Comparison of ENCODE assay signal across 22 cellular contexts in the genomic region with DNA sequence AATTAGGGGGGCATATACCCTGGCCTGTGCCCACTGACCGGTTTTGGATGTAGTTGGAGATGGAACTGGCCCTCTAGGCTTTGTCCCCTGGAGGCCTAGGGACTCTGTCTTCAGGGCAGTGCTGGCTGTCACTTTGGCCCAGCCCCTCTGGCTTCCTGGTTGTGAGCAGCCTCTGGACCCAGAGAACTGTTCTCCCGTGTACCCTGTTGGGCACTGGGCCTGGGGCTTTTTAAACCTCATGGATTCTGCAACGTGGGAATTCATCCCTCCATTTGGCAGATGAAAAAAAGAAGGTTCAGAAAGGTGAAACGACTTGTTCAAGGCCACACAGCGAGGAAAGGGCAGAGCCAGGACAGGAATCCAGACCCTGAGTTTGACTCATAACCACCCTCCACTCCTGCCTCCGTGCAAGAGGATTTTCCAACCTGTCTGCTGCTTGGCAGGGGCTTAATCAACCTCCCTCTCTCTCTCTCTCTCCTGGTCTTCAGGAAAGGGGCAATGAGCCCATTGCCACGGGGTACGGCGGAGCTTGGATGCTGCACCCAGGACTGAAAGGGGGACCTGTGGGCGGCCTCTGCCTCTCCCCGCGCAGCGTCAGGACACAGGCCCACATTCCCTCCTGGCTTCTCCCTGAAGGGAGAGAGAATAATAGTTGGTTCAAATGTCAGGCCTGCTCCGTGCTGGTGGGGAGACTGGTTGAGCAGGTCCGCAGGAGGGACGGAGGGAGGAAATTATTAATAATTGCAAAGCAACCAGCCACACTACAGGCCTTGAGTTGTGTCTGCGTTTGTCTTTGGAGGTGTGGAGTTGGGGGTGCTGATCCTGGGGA. TPM values are rescaled to one million over a fixed set of nuclear protein-coding genes. Genes with fewer than 3 reads are reported as not detected.
A peak's percentile ranks its signal among the peaks of the same experiment; 100 is the strongest.
DNase-seq lines count a peak whose midpoint lies in the region; ATAC-seq, FAIRE-seq and TF ChIP-seq lines count a peak whose summit lies in the region.
"Had no signal": no experiment of that assay in that cellular context is flagged by ENCODE, and none has a peak within 500 bp of the region (broad histone marks: within the 10 kb centered on the region; RNA-seq: fewer than 3 reads in every experiment).

No MANE protein-coding gene starts in this region.

- H3K9me3 ChIP-seq in mesenchymal stem cell (ENCODE audit: control insufficient read depth, low read length): no peaks in the 10 kb centered on the region
- no peaks in the 10 kb centered on the region for H3K9me3 ChIP-seq in CD4-positive, alpha-beta T cell (ENCODE audit: control insufficient read depth, low read length)
- H3K9me3 ChIP-seq: upper lobe of left lung had no signal

- TF ChIP-seq CTCF in bronchial epithelial cell (IDR thresholded peaks at IDR 0.05; ENCODE audit: insufficient read depth, low read length, severe bottlenecking) (no peak), foreskin keratinocyte (conservative IDR thresholded peaks at IDR 0.05) (no peak)
- TF ChIP-seq CTCF in CD4-positive, alpha-beta T cell (IDR thresholded peaks at IDR 0.05): no peak

- H3K36me3 ChIP-seq in bronchial epithelial cell (ENCODE audit: control insufficient read depth, insufficient read depth, low read length) (no peaks in the 10 kb centered on the region), mesenchymal stem cell (ENCODE audit: control insufficient read depth in 1 of 2, insufficient read depth in 2 of 2, low read depth in 1 of 2, low read length in 2 of 2) (no peaks in the 10 kb centered on the region)
- H3K36me3 ChIP-seq: upper lobe of left lung had no signal

- POLR2A ChIA-PET in CD4-positive, alpha-beta T cell (lab: Charles Lee): no interaction called here

- H3K27ac ChIP-seq in mesenchymal stem cell (ENCODE audit: low read length, poor library complexity, severe bottlenecking): no peak overlapping the region
- H3K27ac ChIP-seq in foreskin keratinocyte: no peak overlapping the region
- no peak overlapping the region for H3K27ac ChIP-seq in CD4-positive, alpha-beta T cell (ENCODE audit: low read depth, low read length)
- H3K27ac ChIP-seq: parathyroid adenoma, upper lobe of left lung had no signal

- peak overlapping the region; percentile 2 to 34 for H3K4ac ChIP-seq in mesenchymal stem cell (ENCODE audit: low read depth in 1 of 2, low read length in 2 of 2)

- CTCF ChIA-PET in CD4-positive, alpha-beta T cell (lab: Charles Lee): no interaction called here

- no peak overlapping the region for H3K4me2 ChIP-seq in mesenchymal stem cell (ENCODE audit: low read length, poor library complexity, severe bottlenecking)

- H2AFZ ChIP-seq in mesenchymal stem cell (ENCODE audit: low read depth, low read length): no peak overlapping the region
- H2AFZ ChIP-seq: parathyroid adenoma had no signal

- H3K18ac ChIP-seq in mesenchymal stem cell (ENCODE audit: low read depth in 1 of 2, low read length in 2 of 2): peak overlapping the region; percentile 3 to 62

- H3K4me3 Mint-ChIP-seq in CD4-positive, alpha-beta T cell: no peak overlapping the region
- H3K4me3 Mint-ChIP-seq: activated CD8-positive, alpha-beta memory T cell treated with anti-CD3 and anti-CD28 coated beads, Interleukin-2, amount 10 ng/mL, durations not matched to agents 7 days and 5 days; CD14-positive monocyte; T-helper 1 cell treated with Interleukin-12 subunit alpha and Interleukin-12 subunit beta and Interleukin-4 antibody, amounts not matched to agents 30 μg/mL and 1 μg/mL, for 36 hours had no signal

- H3K9me3 Mint-ChIP-seq in CD4-positive, alpha-beta T cell: no peaks in the 10 kb centered on the region
- H3K9me3 Mint-ChIP-seq: CD14-positive monocyte; T-helper 1 cell treated with Interleukin-12 subunit alpha and Interleukin-12 subunit beta and Interleukin-4 antibody, amounts not matched to agents 30 μg/mL and 1 μg/mL, for 36 hours had no signal

- H3K27me3 Mint-ChIP-seq in CD4-positive, alpha-beta T cell: no peaks in the 10 kb centered on the region

- no peak for FAIRE-seq in bronchial epithelial cell (lab: Jason Lieb, UNC)

- no peak overlapping the region for H3K9ac ChIP-seq in mesenchymal stem cell (ENCODE audit: low read length)
- H3K9ac ChIP-seq: parathyroid adenoma had no signal

- H3K27me3 ChIP-seq in bronchial epithelial cell (ENCODE audit: control insufficient read depth, insufficient read depth, low read length) (no peaks in the 10 kb centered on the region), mesenchymal stem cell (ENCODE audit: control insufficient read depth in 1 of 2, insufficient read depth in 1 of 2, low read length in 2 of 2) (no peaks in the 10 kb centered on the region), foreskin keratinocyte (no peaks in the 10 kb centered on the region)
- H3K27me3 ChIP-seq in CD4-positive, alpha-beta T cell (ENCODE audit: control insufficient read depth, insufficient read depth, low read length): no peaks in the 10 kb centered on the region
- H3K27me3 ChIP-seq: upper lobe of left lung had no signal

- 88% methylated on average over 17 of the region's 17 CpGs for WGBS in mesenchymal stem cell

- DNase-seq in NCI-H748 (lab: John Stamatoyannopoulos, UW; ENCODE audit: unreplicated experiment) (peak; percentile 9), NCI-H748 treated with DMSO at 0.1 percent for 48 hours (lab: John Stamatoyannopoulos, UW) (no peak), bronchial epithelial cell (ENCODE audit: low read depth) (peak; percentile 37), mesenchymal stem cell (no peak), ureter (ENCODE audit: low spot score) (peak; percentile 65), foreskin keratinocyte (no peak), T-helper 1 cell (no peak)
- DNase-seq in CD4-positive, alpha-beta T cell: no peak
- DNase-seq: activated CD4-positive, CD25-positive, alpha-beta regulatory T cell; activated CD8-positive, alpha-beta memory T cell treated with anti-CD3 and anti-CD28 coated beads, Interleukin-2, amount 10 ng/mL, durations not matched to agents 7 days and 5 days; activated effector memory CD4-positive, alpha-beta T cell treated with anti-CD3 and anti-CD28 coated beads, Interleukin-2, amount 50 U/mL, for 16 hours; cerebellar nuclear complex; DND-41; foreskin melanocyte; Karpas-422; left ventricle myocardium superior; NCI-H1105 treated with DMSO at 0.1 percent for 48 hours; Right ventricle myocardium superior; upper lobe of left lung had no signal

- peak overlapping the region; percentile 12 for H2BK120ac ChIP-seq in mesenchymal stem cell (ENCODE audit: low read depth, low read length)

- peak overlapping the region; percentile 70 to 99 for H2BK12ac ChIP-seq in mesenchymal stem cell (ENCODE audit: low read length in 2 of 2)

- H3K4me3 ChIP-seq in bronchial epithelial cell (ENCODE audit: low read depth, low read length) (no peak overlapping the region), mesenchymal stem cell (ENCODE audit: insufficient read depth in 1 of 2, low read depth in 1 of 2, low read length in 2 of 2) (no peak overlapping the region)
- H3K4me3 ChIP-seq: upper lobe of left lung had no signal

- no peak overlapping the region for H2AK5ac ChIP-seq in mesenchymal stem cell (ENCODE audit: low read length, severe bottlenecking)

- H3K4me1 Mint-ChIP-seq in CD4-positive, alpha-beta T cell (ENCODE audit: low read depth): no peaks in the 10 kb centered on the region

- H4K91ac ChIP-seq in mesenchymal stem cell (ENCODE audit: low read length): peak overlapping the region; percentile 60

- no peak for ATAC-seq in foreskin keratinocyte
- no peak for ATAC-seq in CD4-positive, alpha-beta T cell (ENCODE audit: poor library complexity)
- ATAC-seq: activated CD8-positive, alpha-beta memory T cell treated with anti-CD3 and anti-CD28 coated beads, Interleukin-2, amount 10 ng/mL, durations not matched to agents 7 days and 5 days; left ventricle myocardium superior had no signal

- H3K4me1 ChIP-seq in mesenchymal stem cell (ENCODE audit: control insufficient read depth, insufficient read depth, low read depth, low read length): peaks cover 10% of the 10 kb centered on the region
- H3K4me1 ChIP-seq in foreskin keratinocyte: peaks cover 2% of the 10 kb centered on the region
- H3K4me1 ChIP-seq: parathyroid adenoma, upper lobe of left lung had no signal

- no peak overlapping the region for H3K27ac Mint-ChIP-seq in CD4-positive, alpha-beta T cell
- H3K27ac Mint-ChIP-seq: activated CD8-positive, alpha-beta memory T cell treated with anti-CD3 and anti-CD28 coated beads, Interleukin-2, amount 10 ng/mL, durations not matched to agents 7 days and 5 days; T-helper 1 cell treated with Interleukin-12 subunit alpha and Interleukin-12 subunit beta and Interleukin-4 antibody, amounts not matched to agents 30 μg/mL and 1 μg/mL, for 36 hours had no signal

- H4K8ac ChIP-seq in mesenchymal stem cell (ENCODE audit: low read length): peak overlapping the region; percentile 73

- no peaks in the 10 kb centered on the region for H3K79me1 ChIP-seq in mesenchymal stem cell (replicated peaks; ENCODE audit: low read length, poor library complexity, severe bottlenecking)

- H3K23ac ChIP-seq in mesenchymal stem cell (ENCODE audit: low read length in 2 of 2): no peak overlapping the region

- no peak overlapping the region for H2BK5ac ChIP-seq in mesenchymal stem cell (ENCODE audit: low read depth, low read length, poor library complexity, severe bottlenecking)

- peak overlapping the region in 1 of 2 experiments; percentile 93 for H3K14ac ChIP-seq in mesenchymal stem cell (ENCODE audit: low read length in 2 of 2)

- H2BK15ac ChIP-seq in mesenchymal stem cell (ENCODE audit: low read depth, poor library complexity, severe bottlenecking): peak overlapping the region; percentile 80

- no peaks in the 10 kb centered on the region for H3K36me3 Mint-ChIP-seq in CD4-positive, alpha-beta T cell (ENCODE audit: low read depth)
- H3K36me3 Mint-ChIP-seq: activated CD8-positive, alpha-beta memory T cell treated with anti-CD3 and anti-CD28 coated beads, Interleukin-2, amount 10 ng/mL, durations not matched to agents 7 days and 5 days; CD14-positive monocyte had no signal

- intact Hi-C loops in CD4-positive, alpha-beta T cell (cut with DNase I, micrococcal nuclease): no loop called here

RNA-seq across cellular contexts. Expression of gene CEBPB, which starts 56.0 kb away (rescaled TPM):
- 71.3 and 118 TPM in 2 replicates for total RNA-seq in bronchial epithelial cell
- polyA plus RNA-seq in mesenchymal stem cell (2013, experiment 1 of 2): 130 TPM
- 131 TPM for polyA plus RNA-seq in mesenchymal stem cell (2013, experiment 2 of 2)
- 59.3 TPM for total RNA-seq in ureter
- total RNA-seq in foreskin keratinocyte: 24.1 and 25.7 TPM in 2 replicates
- polyA plus RNA-seq in foreskin keratinocyte: 31.9 and 32.3 TPM in 2 replicates
- 10 to 100 TPM; 40.7 to 43.9 TPM for total RNA-seq in CD4-positive, alpha-beta T cell

Comparison
In these comparisons a context has a peak if more than half of its experiments do, and no peak if none do; other contexts are left out.
1. DNase-seq: peak in NCI-H748 (single experiment), bronchial epithelial cell (single experiment) and ureter (single experiment); none in NCI-H748 treated with DMSO at 0.1 percent for 48 hours (single experiment), mesenchymal stem cell (single experiment), foreskin keratinocyte (0 of 2), CD4-positive, alpha-beta T cell (0 of 10) and T-helper 1 cell (0 of 5).